In the genomic region with DNA sequence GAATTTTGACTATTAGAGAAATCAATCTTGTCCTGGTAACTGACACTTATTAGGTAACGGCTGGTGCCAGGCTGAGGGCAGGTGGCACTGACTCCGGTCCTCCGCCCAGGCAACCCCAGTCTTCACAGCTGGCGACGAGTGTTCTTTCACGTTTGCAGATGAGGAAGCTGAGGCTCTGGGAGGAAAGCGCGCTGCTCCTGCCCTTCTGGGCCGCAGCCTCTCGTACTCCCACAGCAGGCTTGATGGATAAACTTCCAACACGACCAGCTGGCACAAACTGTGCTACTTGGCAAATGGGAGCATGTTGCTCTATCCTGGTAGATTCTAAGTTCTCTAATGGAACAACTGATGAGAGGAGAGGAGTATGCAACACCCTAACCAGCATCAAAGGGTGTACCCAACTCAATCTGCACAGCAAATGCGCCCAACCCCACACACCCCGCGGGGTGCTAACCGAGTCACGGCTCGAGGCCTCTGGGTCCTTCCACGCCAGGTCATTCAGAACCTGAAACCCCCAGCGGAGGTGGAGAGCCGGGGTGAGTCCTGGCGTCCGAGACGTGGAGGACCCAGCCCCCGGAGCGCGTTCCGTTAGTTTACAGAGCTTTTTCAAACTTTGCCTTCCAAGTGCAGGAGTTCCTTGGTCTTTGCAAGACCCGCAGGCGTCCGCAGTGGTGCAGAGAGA, we compare ENCODE assay signal across 9 cellular contexts. TPM values are rescaled to one million over a fixed set of nuclear protein-coding genes. Genes with fewer than 3 reads are reported as not detected.
A peak's percentile ranks its signal among the peaks of the same experiment; 100 is the strongest.
DNase-seq lines count a peak whose midpoint lies in the region; ATAC-seq, FAIRE-seq and TF ChIP-seq lines count a peak whose summit lies in the region.
"Had no signal": no experiment of that assay in that cellular context is flagged by ENCODE, and none has a peak within 500 bp of the region (broad histone marks: within the 10 kb centered on the region; RNA-seq: fewer than 3 reads in every experiment).

No MANE protein-coding gene starts in this region.

- H3K9me3 Mint-ChIP-seq in natural killer cell treated with Interleukin-12 subunit alpha and Interleukin-12 subunit beta and Interleukin-15 and Interleukin-18, amount 100 ng/mL, for 72 hours = no peaks in the 10 kb centered on the region
- H3K9me3 Mint-ChIP-seq: T-helper 2 cell treated with Interferon-gamma antibody and Interleukin-4, amounts not matched to agents 5 μg/mL and 100 μg/mL, for 36 hours had no signal

- TF ChIP-seq RAD21 in H1 (IDR thresholded peaks at IDR 0.05 in 1 of 2, conservative IDR thresholded peaks at IDR 0.05 in 1 of 2; ENCODE audit: low read depth in 2 of 2, low read length in 2 of 2) = no peak

- H3K36me3 ChIP-seq in cardiac muscle cell (no peaks in the 10 kb centered on the region), H1 (ENCODE audit: control insufficient read depth in 2 of 4, insufficient read depth in 4 of 4, low read length in 3 of 4) (no peaks in the 10 kb centered on the region; a peak in 1 of 8 replicates), aorta (ENCODE audit: control insufficient read depth in 1 of 2, insufficient read depth in 2 of 2, low read length in 1 of 2) (no peaks in the 10 kb centered on the region)

- no peak overlapping the region for H2AK5ac ChIP-seq in H1 (ENCODE audit: low read depth, low read length)

- H3K14ac ChIP-seq in H1 (ENCODE audit: insufficient read length) = no peak overlapping the region

- H4K91ac ChIP-seq in H1 (replicated peaks; ENCODE audit: insufficient read length, low read length) = no peak overlapping the region

- no peak for TF ChIP-seq EP300 in H1 (IDR thresholded peaks at IDR 0.05; ENCODE audit: borderline replicate concordance in 1 of 2, low read depth in 2 of 2, low read length in 2 of 2)

- CTCF ChIA-PET in H1 (lab: Charles Lee; ENCODE audit: partially characterized antibody) (interaction anchor here (0.9 to 2.6 kb wide), 8 partner anchors 20 to 233 kb away, joined by 3 to 8 read pairs (median 4); a partner anchor contains a TSS), GM10248 (lab: Yijun Ruan, JAX) (interaction anchor here (1.0 to 2.0 kb wide), 3 partner anchors 13 to 233 kb away, joined by 3 to 4 read pairs (median 3); no protein-coding TSS in a partner anchor)

- peak overlapping the region; percentile 58 to 84 for H3K4me2 ChIP-seq in H1 (ENCODE audit: insufficient read depth in 1 of 2, low read depth in 2 of 2, low read length in 2 of 2)

- no peak overlapping the region for H3K56ac ChIP-seq in H1 (replicated peaks; ENCODE audit: insufficient read length, low read depth, low read length)

- no peak overlapping the region for H4K5ac ChIP-seq in H1 (ENCODE audit: insufficient read length, low read depth, low read length)

- 44% methylated on average over 30 of the region's 30 CpGs; no CpG with 5 or more reads in 1 of the 2 experiments for WGBS in H1 (ENCODE audit: extremely low coverage in 1 of 2, insufficient coverage in 1 of 2, insufficient read length in 1 of 2, insufficient replicate concordance in 2 of 2, low coverage in 1 of 2, low lambda C conversion rate in 2 of 2, missing lambda C conversion rate in 1 of 2), 2 experiments
- WGBS in aorta, 2 donors = 40 to 45% methylated on average over 30 of the region's 30 CpGs

- ATAC-seq in Right ventricle myocardium inferior (no peak), aorta (ENCODE audit: low FRiP score) (no peak)
- ATAC-seq in natural killer cell treated with Interleukin-12 subunit alpha and Interleukin-12 subunit beta and Interleukin-15 and Interleukin-18, amount 100 ng/mL, for 72 hours = no peak

- no peaks in the 10 kb centered on the region for H3K9me3 ChIP-seq in cardiac muscle cell (ENCODE audit: low read depth)
- H3K9me3 ChIP-seq in H1 (ENCODE audit: insufficient read depth in 2 of 2, low read depth in 1 of 2, low read length in 1 of 2) = no peaks in the 10 kb centered on the region
- H3K9me3 ChIP-seq in aorta (ENCODE audit: control insufficient read depth, low read length) = no peaks in the 10 kb centered on the region

- peak overlapping the region; percentile 60 for H3K4me3 ChIP-seq in cardiac muscle cell
- H3K4me3 ChIP-seq in H1 (ENCODE audit: extremely low read depth in 1 of 4, insufficient read depth in 2 of 4, low read depth in 3 of 4, low read length in 4 of 4) = peak overlapping the region; percentile 45 to 77 (median 47)
- peak overlapping the region; percentile 63 to 65 for H3K4me3 ChIP-seq in aorta (ENCODE audit: low read length in 2 of 2)

- H3K4me3 Mint-ChIP-seq in natural killer cell treated with Interleukin-12 subunit alpha and Interleukin-12 subunit beta and Interleukin-15 and Interleukin-18, amount 100 ng/mL, for 72 hours = peak overlapping the region; percentile 8
- H3K4me3 Mint-ChIP-seq: T-helper 2 cell treated with Interferon-gamma antibody and Interleukin-4, amounts not matched to agents 5 μg/mL and 100 μg/mL, for 36 hours had no signal

- H4K8ac ChIP-seq in H1 (ENCODE audit: extremely low read depth, insufficient read depth, low read length) = 0 out of 2 replicates have a peak overlapping the region, but pooled peaks have one; percentile 8

- TF ChIP-seq CTCF in cardiac muscle cell (IDR thresholded peaks at IDR 0.05; ENCODE audit: low read depth, low read length) (no peak), H1 (IDR thresholded peaks at IDR 0.05; ENCODE audit: control extremely low read depth in 1 of 3, insufficient read depth in 1 of 3, low read depth in 1 of 3, low read length in 3 of 3) (no peak), GM10248 (IDR thresholded peaks at IDR 0.05; ENCODE audit: control extremely low read depth, extremely low read depth, low read depth, missing control alignments) (no peak)

- DNase-seq in cardiac muscle cell (ENCODE audit: low read depth in 1 of 2, low spot score in 1 of 2) (no peak), Right ventricle myocardium inferior (ENCODE audit: missing footprints) (no peak), H1 (ENCODE audit: low read depth in 1 of 2, low spot score in 2 of 2) (no peak), aorta (no peak), GM10248 (ENCODE audit: extremely low spot score) (no peak), NCI-H1436 (lab: John Stamatoyannopoulos, UW) (no peak)
- no peak for DNase-seq in natural killer cell treated with Interleukin-12 subunit alpha and Interleukin-12 subunit beta and Interleukin-15 and Interleukin-18, amount 100 ng/mL, for 72 hours (ENCODE audit: low spot score)
- no peak for DNase-seq in activated CD8-positive, alpha-beta memory T cell treated with anti-CD3 and anti-CD28 coated beads for 24 hours

- H3K27ac ChIP-seq in cardiac muscle cell (no peak overlapping the region), H1 (ENCODE audit: low read depth, low read length) (no peak overlapping the region), aorta (ENCODE audit: low read depth in 1 of 2, low read length in 2 of 2) (no peak overlapping the region)

- H3K27me3 Mint-ChIP-seq in natural killer cell treated with Interleukin-12 subunit alpha and Interleukin-12 subunit beta and Interleukin-15 and Interleukin-18, amount 100 ng/mL, for 72 hours = peaks cover 36 to 46% of the 10 kb centered on the region in 2 donors

- no peak overlapping the region for H3K23ac ChIP-seq in H1 (ENCODE audit: insufficient read length)

- H3K4me1 ChIP-seq in cardiac muscle cell (ENCODE audit: low read depth) (peaks cover 10% of the 10 kb centered on the region), H1 (replicated peaks in 1 of 4; ENCODE audit: control insufficient read depth in 3 of 4, insufficient read depth in 4 of 4, low read length in 3 of 4) (peaks cover 0 to 8% (median 4%) of the 10 kb centered on the region in 4 experiments; a peak in 5 of 7 replicates), aorta (ENCODE audit: control insufficient read depth in 1 of 2, insufficient read depth in 2 of 2, low read length in 2 of 2) (no peaks in the 10 kb centered on the region)

- no peaks in the 10 kb centered on the region for H3K36me3 Mint-ChIP-seq in natural killer cell treated with Interleukin-12 subunit alpha and Interleukin-12 subunit beta and Interleukin-15 and Interleukin-18, amount 100 ng/mL, for 72 hours

- H3K4me1 Mint-ChIP-seq in natural killer cell treated with Interleukin-12 subunit alpha and Interleukin-12 subunit beta and Interleukin-15 and Interleukin-18, amount 100 ng/mL, for 72 hours (ENCODE audit: low read depth in 2 of 2) = peaks cover 0 to 4% of the 10 kb centered on the region in 2 donors

- H2BK20ac ChIP-seq in H1 (ENCODE audit: low read length) = 0 out of 2 replicates have a peak overlapping the region, but pooled peaks have one; percentile 32

- no peaks in the 10 kb centered on the region for H3K79me1 ChIP-seq in H1 (ENCODE audit: low read depth, low read length)

- no peak overlapping the region for H2AFZ ChIP-seq in H1 (ENCODE audit: low read length)

- peaks cover 0 to 2% of the 10 kb centered on the region in 2 experiments for H4K20me1 ChIP-seq in H1 (replicated peaks in 1 of 2; ENCODE audit: control insufficient read depth in 1 of 2, insufficient read depth in 2 of 2, low read length in 2 of 2)

- H3K27me3 ChIP-seq in cardiac muscle cell = peaks cover 2% of the 10 kb centered on the region
- H3K27me3 ChIP-seq in H1 (replicated peaks in 1 of 4; ENCODE audit: control insufficient read depth in 3 of 4, extremely low read depth in 1 of 4, insufficient read depth in 3 of 4, low read length in 3 of 4) = peaks cover 16 to 37% (median 32%) of the 10 kb centered on the region in 4 experiments
- H3K27me3 ChIP-seq in aorta (ENCODE audit: control insufficient read depth in 1 of 2, insufficient read depth in 2 of 2, low read length in 1 of 2) = no peaks in the 10 kb centered on the region

- no peak for TF ChIP-seq POLR2A in H1 (IDR thresholded peaks at IDR 0.05; ENCODE audit: control extremely low read depth in 1 of 2, low read depth in 2 of 2, low read length in 2 of 2)

- POLR2A ChIA-PET in H1 (lab: Charles Lee; ENCODE audit: partially characterized antibody) (interaction anchor here (0.6 to 1.6 kb wide), 2 partner anchors 17 to 115 kb away, joined by 3 read pairs; a partner anchor contains a TSS), GM10248 (lab: Yijun Ruan, JAX) (no interaction called here)

- no peak overlapping the region for H2BK12ac ChIP-seq in H1 (ENCODE audit: low read depth, low read length)

- H3K4ac ChIP-seq in H1 (replicated peaks; ENCODE audit: insufficient read length, low read depth, low read length) = no peak overlapping the region

- H3K9ac ChIP-seq in H1 (replicated peaks in 1 of 4; ENCODE audit: extremely low read depth in 1 of 4, low read depth in 3 of 4, low read length in 3 of 4) = no peak overlapping the region

- H3K18ac ChIP-seq in H1 (ENCODE audit: extremely low read depth, low read length) = peak overlapping the region; percentile 32

- H3K79me2 ChIP-seq in H1 (ENCODE audit: control insufficient read depth in 1 of 2, insufficient read depth in 2 of 2, low read length in 2 of 2) = no peaks in the 10 kb centered on the region

- FAIRE-seq in H1 (lab: Jason Lieb, UNC) = no peak

- H3K27ac Mint-ChIP-seq in natural killer cell treated with Interleukin-12 subunit alpha and Interleukin-12 subunit beta and Interleukin-15 and Interleukin-18, amount 100 ng/mL, for 72 hours = no peak overlapping the region
- H3K27ac Mint-ChIP-seq: T-helper 2 cell treated with Interferon-gamma antibody and Interleukin-4, amounts not matched to agents 5 μg/mL and 100 μg/mL, for 36 hours had no signal

- H2BK5ac ChIP-seq in H1 (ENCODE audit: low read depth, low read length) = no peak overlapping the region

- peak overlapping the region; percentile 72; the same call in 1 of the 2 replicates for H2BK15ac ChIP-seq in H1 (ENCODE audit: low read length)

- H2BK120ac ChIP-seq in H1 (replicated peaks; ENCODE audit: low read depth, low read length) = no peak overlapping the region

- intact Hi-C loops in Right ventricle myocardium inferior (cut with DNase I) = no loop called here
- intact Hi-C loops in aorta (cut with DNase I) = no loop called here

- H3K23me2 ChIP-seq in H1 (ENCODE audit: low read depth, low read length) = peaks cover 9% of the 10 kb centered on the region; the same call in 1 of the 2 replicates

RNA-seq across cellular contexts. Expression of a gene that starts 0.5 kb away (rescaled TPM):
- total RNA-seq in cardiac muscle cell (16.0 and 48.6 TPM in 2 replicates), Right ventricle myocardium inferior (4.6 TPM), aorta (1 to 10 TPM; 5.7 to 7.3 TPM)
- polyA plus RNA-seq in cardiac muscle cell (15.5 and 19.7 TPM in 2 replicates), H1 (2011; rRNA removed) (3.6 and 4.0 TPM in 2 replicates), aorta (1 to 10 TPM; 3.9 to 5.9 TPM)
- total RNA-seq in H1 (2021; fragmentation: NEBNext Ultra II Directional; extraction: Animal tissue kit (Norgen Biotek cat#: 25700)) = 1.5 and 2.2 TPM in 2 replicates
- 1.7 TPM for polyA plus RNA-seq in H1 (2011; cell fraction: cytosol; rRNA removed)
- polyA plus RNA-seq in H1 (2011; cell fraction: nucleus; rRNA removed) = 3.6 TPM
- 1.2 to 1.9 TPM (median 1.4 TPM) in 4 replicates for polyA plus RNA-seq in H1 (2012, experiment 1 of 2)
- polyA plus RNA-seq in H1 (2012, experiment 2 of 2) = 0.91 TPM
- 2.6 TPM for polyA plus RNA-seq in H1 (2013, experiment 1 of 2)
- polyA plus RNA-seq in H1 (2013, experiment 2 of 2) = 2.2 TPM
- polyA minus RNA-seq in H1 (2011; rRNA and poly(A)+ RNA removed) = 4.5 and 5.5 TPM in 2 replicates
- polyA minus RNA-seq in H1 (2011; cell fraction: cytosol; rRNA and poly(A)+ RNA removed) = 3.0 TPM
- 0.60 TPM for polyA minus RNA-seq in H1 (2011; cell fraction: nucleus; rRNA and poly(A)+ RNA removed)
- not detected for total RNA-seq in natural killer cell treated with Interleukin-12 subunit alpha and Interleukin-12 subunit beta and Interleukin-15 and Interleukin-18, amount 100 ng/mL, for 72 hours
